1 cellular context compared by ENCODE assay signal in genomic region chr2:70161069-70161534, GRCh38.
A peak's percentile ranks its signal among the peaks of the same experiment; 100 is the strongest.
TF ChIP-seq lines count a peak whose summit lies in the region.

No MANE protein-coding gene starts in this region.

TF ChIP-seq in GM12878, 131 proteins besides CTCF, POLR2A, EP300 and RAD21 (continued from another document and continues in another):
- TF ChIP-seq ZNF687 (IDR thresholded peaks at IDR 0.05) (peak; percentile 97), NR2C1 (IDR thresholded peaks at IDR 0.05) (peak; percentile 46), POU2F2 (IDR thresholded peaks at IDR 0.05; ENCODE audit: borderline replicate concordance, low read depth, low read length) (peak; percentile 70; the same call in 2 of the 3 replicates), MAX (IDR thresholded peaks at IDR 0.05; ENCODE audit: low read depth, low read length) (0 out of 2 replicates have a peak, but pooled peaks have one; percentile 27), ASH2L (IDR thresholded peaks at IDR 0.05; ENCODE audit: borderline replicate concordance, low read depth) (no peak), HSF1 (IDR thresholded peaks at IDR 0.05; ENCODE audit: low read depth, low read length) (no peak), ZBTB33 (IDR thresholded peaks at IDR 0.05) (no peak), RUNX3 (IDR thresholded peaks at IDR 0.05; ENCODE audit: low read length) (peak; percentile 96), HDAC6 (IDR thresholded peaks at IDR 0.05; ENCODE audit: unreplicated experiment) (no peak), SMC3 (IDR thresholded peaks at IDR 0.05; ENCODE audit: borderline replicate concordance, low read length) (no peak), POLR2AphosphoS2 (IDR thresholded peaks at IDR 0.05; ENCODE audit: low read depth, low read length) (no peak), DPF2 (IDR thresholded peaks at IDR 0.05) (peak; percentile 80), RELA (IDR thresholded peaks at IDR 0.05; ENCODE audit: borderline replicate concordance, partially characterized antibody) (no peak), EZH2 (IDR thresholded peaks at IDR 0.05; ENCODE audit: borderline replicate concordance, control insufficient read depth, low read depth, low read length) (no peak), USF2 (IDR thresholded peaks at IDR 0.05; ENCODE audit: borderline replicate concordance, low read depth, low read length) (no peak), SREBF2 (IDR thresholded peaks at IDR 0.05; ENCODE audit: low read length) (no peak), CHD4 (IDR thresholded peaks at IDR 0.05) (no peak), SUPT20H (IDR thresholded peaks at IDR 0.05; ENCODE audit: borderline replicate concordance, control insufficient read depth, low read depth, low read length) (no peak), NRF1 (conservative IDR thresholded peaks at IDR 0.05; ENCODE audit: low read depth, low read length) (no peak), TCF3 (IDR thresholded peaks at IDR 0.05; ENCODE audit: borderline replicate concordance, insufficient read depth, low read depth, low read length) (peak; percentile 96), CREM (IDR thresholded peaks at IDR 0.05; ENCODE audit: low read depth) (peak; percentile 86), RFX5 (IDR thresholded peaks at IDR 0.05; ENCODE audit: low read depth, low read length) (no peak), STAT1 (conservative IDR thresholded peaks at IDR 0.05) (no peak), RBBP5 (conservative IDR thresholded peaks at IDR 0.05) (no peak), NR2C2 (IDR thresholded peaks at IDR 0.05; ENCODE audit: borderline replicate concordance, control insufficient read depth, insufficient read length, low read depth) (no peak), MEF2A (IDR thresholded peaks at IDR 0.05; ENCODE audit: insufficient read depth, low read depth, low read length) (peak; percentile 47; the same call in 1 of the 2 replicates), E2F4 (IDR thresholded peaks at IDR 0.05; ENCODE audit: low read depth, low read length) (no peak)
- TF ChIP-seq, protein P1, sequence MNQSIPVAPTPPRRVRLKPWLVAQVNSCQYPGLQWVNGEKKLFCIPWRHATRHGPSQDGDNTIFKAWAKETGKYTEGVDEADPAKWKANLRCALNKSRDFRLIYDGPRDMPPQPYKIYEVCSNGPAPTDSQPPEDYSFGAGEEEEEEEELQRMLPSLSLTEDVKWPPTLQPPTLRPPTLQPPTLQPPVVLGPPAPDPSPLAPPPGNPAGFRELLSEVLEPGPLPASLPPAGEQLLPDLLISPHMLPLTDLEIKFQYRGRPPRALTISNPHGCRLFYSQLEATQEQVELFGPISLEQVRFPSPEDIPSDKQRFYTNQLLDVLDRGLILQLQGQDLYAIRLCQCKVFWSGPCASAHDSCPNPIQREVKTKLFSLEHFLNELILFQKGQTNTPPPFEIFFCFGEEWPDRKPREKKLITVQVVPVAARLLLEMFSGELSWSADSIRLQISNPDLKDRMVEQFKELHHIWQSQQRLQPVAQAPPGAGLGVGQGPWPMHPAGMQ (IDR thresholded peaks at IDR 0.05; ENCODE audit: borderline replicate concordance) = no peak
- TF ChIP-seq, protein P2, sequence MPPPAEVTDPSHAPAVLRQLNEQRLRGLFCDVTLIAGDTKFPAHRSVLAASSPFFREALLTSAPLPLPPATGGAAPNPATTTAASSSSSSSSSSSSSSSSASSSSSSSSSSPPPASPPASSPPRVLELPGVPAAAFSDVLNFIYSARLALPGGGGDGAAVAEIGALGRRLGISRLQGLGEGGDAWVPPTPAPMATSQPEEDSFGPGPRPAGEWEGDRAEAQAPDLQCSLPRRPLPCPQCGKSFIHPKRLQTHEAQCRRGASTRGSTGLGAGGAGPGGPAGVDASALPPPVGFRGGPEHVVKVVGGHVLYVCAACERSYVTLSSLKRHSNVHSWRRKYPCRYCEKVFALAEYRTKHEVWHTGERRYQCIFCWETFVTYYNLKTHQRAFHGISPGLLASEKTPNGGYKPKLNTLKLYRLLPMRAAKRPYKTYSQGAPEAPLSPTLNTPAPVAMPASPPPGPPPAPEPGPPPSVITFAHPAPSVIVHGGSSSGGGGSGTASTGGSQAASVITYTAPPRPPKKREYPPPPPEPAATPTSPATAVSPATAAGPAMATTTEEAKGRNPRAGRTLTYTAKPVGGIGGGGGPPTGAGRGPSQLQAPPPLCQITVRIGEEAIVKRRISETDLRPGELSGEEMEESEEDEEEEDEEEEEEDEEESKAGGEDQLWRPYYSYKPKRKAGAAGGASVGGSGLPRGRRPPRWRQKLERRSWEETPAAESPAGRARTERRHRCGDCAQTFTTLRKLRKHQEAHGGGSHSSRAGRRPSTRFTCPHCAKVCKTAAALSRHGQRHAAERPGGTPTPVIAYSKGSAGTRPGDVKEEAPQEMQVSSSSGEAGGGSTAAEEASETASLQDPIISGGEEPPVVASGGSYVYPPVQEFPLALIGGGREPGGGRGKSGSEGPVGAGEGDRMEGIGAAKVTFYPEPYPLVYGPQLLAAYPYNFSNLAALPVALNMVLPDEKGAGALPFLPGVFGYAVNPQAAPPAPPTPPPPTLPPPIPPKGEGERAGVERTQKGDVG (CRISPR knock-in tag; IDR thresholded peaks at IDR 0.05) = no peak
- TF ChIP-seq, protein P3, sequence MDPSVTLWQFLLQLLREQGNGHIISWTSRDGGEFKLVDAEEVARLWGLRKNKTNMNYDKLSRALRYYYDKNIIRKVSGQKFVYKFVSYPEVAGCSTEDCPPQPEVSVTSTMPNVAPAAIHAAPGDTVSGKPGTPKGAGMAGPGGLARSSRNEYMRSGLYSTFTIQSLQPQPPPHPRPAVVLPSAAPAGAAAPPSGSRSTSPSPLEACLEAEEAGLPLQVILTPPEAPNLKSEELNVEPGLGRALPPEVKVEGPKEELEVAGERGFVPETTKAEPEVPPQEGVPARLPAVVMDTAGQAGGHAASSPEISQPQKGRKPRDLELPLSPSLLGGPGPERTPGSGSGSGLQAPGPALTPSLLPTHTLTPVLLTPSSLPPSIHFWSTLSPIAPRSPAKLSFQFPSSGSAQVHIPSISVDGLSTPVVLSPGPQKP (IDR thresholded peaks at IDR 0.05; ENCODE audit: low read depth, low read length) = no peak
- TF ChIP-seq, protein P4, sequence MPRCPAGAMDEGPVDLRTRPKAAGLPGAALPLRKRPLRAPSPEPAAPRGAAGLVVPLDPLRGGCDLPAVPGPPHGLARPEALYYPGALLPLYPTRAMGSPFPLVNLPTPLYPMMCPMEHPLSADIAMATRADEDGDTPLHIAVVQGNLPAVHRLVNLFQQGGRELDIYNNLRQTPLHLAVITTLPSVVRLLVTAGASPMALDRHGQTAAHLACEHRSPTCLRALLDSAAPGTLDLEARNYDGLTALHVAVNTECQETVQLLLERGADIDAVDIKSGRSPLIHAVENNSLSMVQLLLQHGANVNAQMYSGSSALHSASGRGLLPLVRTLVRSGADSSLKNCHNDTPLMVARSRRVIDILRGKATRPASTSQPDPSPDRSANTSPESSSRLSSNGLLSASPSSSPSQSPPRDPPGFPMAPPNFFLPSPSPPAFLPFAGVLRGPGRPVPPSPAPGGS (IDR thresholded peaks at IDR 0.05; ENCODE audit: borderline replicate concordance, insufficient read depth, low read depth, low read length, poor library complexity, severe bottlenecking) = peak; percentile 92
- TF ChIP-seq, protein P5, sequence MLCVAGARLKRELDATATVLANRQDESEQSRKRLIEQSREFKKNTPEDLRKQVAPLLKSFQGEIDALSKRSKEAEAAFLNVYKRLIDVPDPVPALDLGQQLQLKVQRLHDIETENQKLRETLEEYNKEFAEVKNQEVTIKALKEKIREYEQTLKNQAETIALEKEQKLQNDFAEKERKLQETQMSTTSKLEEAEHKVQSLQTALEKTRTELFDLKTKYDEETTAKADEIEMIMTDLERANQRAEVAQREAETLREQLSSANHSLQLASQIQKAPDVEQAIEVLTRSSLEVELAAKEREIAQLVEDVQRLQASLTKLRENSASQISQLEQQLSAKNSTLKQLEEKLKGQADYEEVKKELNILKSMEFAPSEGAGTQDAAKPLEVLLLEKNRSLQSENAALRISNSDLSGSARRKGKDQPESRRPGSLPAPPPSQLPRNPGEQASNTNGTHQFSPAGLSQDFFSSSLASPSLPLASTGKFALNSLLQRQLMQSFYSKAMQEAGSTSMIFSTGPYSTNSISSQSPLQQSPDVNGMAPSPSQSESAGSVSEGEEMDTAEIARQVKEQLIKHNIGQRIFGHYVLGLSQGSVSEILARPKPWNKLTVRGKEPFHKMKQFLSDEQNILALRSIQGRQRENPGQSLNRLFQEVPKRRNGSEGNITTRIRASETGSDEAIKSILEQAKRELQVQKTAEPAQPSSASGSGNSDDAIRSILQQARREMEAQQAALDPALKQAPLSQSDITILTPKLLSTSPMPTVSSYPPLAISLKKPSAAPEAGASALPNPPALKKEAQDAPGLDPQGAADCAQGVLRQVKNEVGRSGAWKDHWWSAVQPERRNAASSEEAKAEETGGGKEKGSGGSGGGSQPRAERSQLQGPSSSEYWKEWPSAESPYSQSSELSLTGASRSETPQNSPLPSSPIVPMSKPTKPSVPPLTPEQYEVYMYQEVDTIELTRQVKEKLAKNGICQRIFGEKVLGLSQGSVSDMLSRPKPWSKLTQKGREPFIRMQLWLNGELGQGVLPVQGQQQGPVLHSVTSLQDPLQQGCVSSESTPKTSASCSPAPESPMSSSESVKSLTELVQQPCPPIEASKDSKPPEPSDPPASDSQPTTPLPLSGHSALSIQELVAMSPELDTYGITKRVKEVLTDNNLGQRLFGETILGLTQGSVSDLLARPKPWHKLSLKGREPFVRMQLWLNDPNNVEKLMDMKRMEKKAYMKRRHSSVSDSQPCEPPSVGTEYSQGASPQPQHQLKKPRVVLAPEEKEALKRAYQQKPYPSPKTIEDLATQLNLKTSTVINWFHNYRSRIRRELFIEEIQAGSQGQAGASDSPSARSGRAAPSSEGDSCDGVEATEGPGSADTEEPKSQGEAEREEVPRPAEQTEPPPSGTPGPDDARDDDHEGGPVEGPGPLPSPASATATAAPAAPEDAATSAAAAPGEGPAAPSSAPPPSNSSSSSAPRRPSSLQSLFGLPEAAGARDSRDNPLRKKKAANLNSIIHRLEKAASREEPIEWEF (IDR thresholded peaks at IDR 0.05; ENCODE audit: insufficient replicate concordance, low read depth, low read length) = peak; percentile 77
